Comparison of ENCODE assay signal across 1 cellular context in genomic region chr17:72575542-72576233, GRCh38.
TF ChIP-seq lines count a peak whose summit lies in the region.

No MANE protein-coding gene starts in this region.

TF ChIP-seq in HepG2, 621 proteins besides CTCF, POLR2A, EP300 and RAD21 (continued from another document):
- TF ChIP-seq, protein P1, sequence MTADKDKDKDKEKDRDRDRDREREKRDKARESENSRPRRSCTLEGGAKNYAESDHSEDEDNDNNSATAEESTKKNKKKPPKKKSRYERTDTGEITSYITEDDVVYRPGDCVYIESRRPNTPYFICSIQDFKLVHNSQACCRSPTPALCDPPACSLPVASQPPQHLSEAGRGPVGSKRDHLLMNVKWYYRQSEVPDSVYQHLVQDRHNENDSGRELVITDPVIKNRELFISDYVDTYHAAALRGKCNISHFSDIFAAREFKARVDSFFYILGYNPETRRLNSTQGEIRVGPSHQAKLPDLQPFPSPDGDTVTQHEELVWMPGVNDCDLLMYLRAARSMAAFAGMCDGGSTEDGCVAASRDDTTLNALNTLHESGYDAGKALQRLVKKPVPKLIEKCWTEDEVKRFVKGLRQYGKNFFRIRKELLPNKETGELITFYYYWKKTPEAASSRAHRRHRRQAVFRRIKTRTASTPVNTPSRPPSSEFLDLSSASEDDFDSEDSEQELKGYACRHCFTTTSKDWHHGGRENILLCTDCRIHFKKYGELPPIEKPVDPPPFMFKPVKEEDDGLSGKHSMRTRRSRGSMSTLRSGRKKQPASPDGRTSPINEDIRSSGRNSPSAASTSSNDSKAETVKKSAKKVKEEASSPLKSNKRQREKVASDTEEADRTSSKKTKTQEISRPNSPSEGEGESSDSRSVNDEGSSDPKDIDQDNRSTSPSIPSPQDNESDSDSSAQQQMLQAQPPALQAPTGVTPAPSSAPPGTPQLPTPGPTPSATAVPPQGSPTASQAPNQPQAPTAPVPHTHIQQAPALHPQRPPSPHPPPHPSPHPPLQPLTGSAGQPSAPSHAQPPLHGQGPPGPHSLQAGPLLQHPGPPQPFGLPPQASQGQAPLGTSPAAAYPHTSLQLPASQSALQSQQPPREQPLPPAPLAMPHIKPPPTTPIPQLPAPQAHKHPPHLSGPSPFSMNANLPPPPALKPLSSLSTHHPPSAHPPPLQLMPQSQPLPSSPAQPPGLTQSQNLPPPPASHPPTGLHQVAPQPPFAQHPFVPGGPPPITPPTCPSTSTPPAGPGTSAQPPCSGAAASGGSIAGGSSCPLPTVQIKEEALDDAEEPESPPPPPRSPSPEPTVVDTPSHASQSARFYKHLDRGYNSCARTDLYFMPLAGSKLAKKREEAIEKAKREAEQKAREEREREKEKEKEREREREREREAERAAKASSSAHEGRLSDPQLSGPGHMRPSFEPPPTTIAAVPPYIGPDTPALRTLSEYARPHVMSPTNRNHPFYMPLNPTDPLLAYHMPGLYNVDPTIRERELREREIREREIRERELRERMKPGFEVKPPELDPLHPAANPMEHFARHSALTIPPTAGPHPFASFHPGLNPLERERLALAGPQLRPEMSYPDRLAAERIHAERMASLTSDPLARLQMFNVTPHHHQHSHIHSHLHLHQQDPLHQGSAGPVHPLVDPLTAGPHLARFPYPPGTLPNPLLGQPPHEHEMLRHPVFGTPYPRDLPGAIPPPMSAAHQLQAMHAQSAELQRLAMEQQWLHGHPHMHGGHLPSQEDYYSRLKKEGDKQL (CRISPR knock-in tag; IDR thresholded peaks at IDR 0.05; ENCODE audit: low read depth): no peak
- TF ChIP-seq ZNF740 (CRISPR knock-in tag; IDR thresholded peaks at IDR 0.05) (no peak), ZNF768 (CRISPR knock-in tag; IDR thresholded peaks at IDR 0.05) (peak; percentile 72; the same call in 1 of the 2 replicates), AGO1 (IDR thresholded peaks at IDR 0.05; ENCODE audit: low read depth, low read length, poor library complexity, severe bottlenecking) (peak; percentile 9), PITX1 (CRISPR knock-in tag; IDR thresholded peaks at IDR 0.05) (peak; percentile 47; the same call in 1 of the 2 replicates), ZNF609 (CRISPR knock-in tag; IDR thresholded peaks at IDR 0.05; ENCODE audit: borderline replicate concordance) (peak; percentile 17; the same call in 1 of the 2 replicates), ZNF567 (CRISPR knock-in tag; IDR thresholded peaks at IDR 0.05; ENCODE audit: borderline replicate concordance) (no peak), AGO2 (optimal IDR thresholded peaks at IDR 0.05; ENCODE audit: low read depth, low read length) (no peak), DMTF1 (CRISPR knock-in tag; IDR thresholded peaks at IDR 0.05) (no peak), ZNF143 (CRISPR knock-in tag; IDR thresholded peaks at IDR 0.05) (0 out of 2 replicates have a peak, but pooled peaks have one; percentile 7), GFI1 (CRISPR knock-in tag; IDR thresholded peaks at IDR 0.05; ENCODE audit: borderline replicate concordance) (0 out of 2 replicates have a peak, but pooled peaks have one; percentile 28), LCORL (IDR thresholded peaks at IDR 0.05) (no peak), LCORL (CRISPR knock-in tag; IDR thresholded peaks at IDR 0.05) (0 out of 2 replicates have a peak, but pooled peaks have one; percentile 17), KAT2B (IDR thresholded peaks at IDR 0.05; ENCODE audit: borderline replicate concordance, low read depth, low read length) (no peak), TGIF2 (CRISPR knock-in tag; IDR thresholded peaks at IDR 0.05) (0 out of 2 replicates have a peak, but pooled peaks have one; percentile 6), SP5 (CRISPR knock-in tag; IDR thresholded peaks at IDR 0.05; ENCODE audit: borderline replicate concordance, low read depth) (0 out of 2 replicates have a peak, but pooled peaks have one; percentile 12), FOXA1 (IDR thresholded peaks at IDR 0.05) (no peak), FOXA1 (CRISPR knock-in tag; IDR thresholded peaks at IDR 0.05) (peak; percentile 76), ZNF782 (CRISPR knock-in tag; IDR thresholded peaks at IDR 0.05; ENCODE audit: borderline replicate concordance) (no peak), TBX2 (CRISPR knock-in tag; IDR thresholded peaks at IDR 0.05; ENCODE audit: borderline replicate concordance) (peak; percentile 50), SATB2 (CRISPR knock-in tag; IDR thresholded peaks at IDR 0.05) (no peak)
- TF ChIP-seq, protein P2, sequence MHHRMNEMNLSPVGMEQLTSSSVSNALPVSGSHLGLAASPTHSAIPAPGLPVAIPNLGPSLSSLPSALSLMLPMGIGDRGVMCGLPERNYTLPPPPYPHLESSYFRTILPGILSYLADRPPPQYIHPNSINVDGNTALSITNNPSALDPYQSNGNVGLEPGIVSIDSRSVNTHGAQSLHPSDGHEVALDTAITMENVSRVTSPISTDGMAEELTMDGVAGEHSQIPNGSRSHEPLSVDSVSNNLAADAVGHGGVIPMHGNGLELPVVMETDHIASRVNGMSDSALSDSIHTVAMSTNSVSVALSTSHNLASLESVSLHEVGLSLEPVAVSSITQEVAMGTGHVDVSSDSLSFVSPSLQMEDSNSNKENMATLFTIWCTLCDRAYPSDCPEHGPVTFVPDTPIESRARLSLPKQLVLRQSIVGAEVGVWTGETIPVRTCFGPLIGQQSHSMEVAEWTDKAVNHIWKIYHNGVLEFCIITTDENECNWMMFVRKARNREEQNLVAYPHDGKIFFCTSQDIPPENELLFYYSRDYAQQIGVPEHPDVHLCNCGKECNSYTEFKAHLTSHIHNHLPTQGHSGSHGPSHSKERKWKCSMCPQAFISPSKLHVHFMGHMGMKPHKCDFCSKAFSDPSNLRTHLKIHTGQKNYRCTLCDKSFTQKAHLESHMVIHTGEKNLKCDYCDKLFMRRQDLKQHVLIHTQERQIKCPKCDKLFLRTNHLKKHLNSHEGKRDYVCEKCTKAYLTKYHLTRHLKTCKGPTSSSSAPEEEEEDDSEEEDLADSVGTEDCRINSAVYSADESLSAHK (CRISPR knock-in tag; IDR thresholded peaks at IDR 0.05; ENCODE audit: borderline replicate concordance): no peak
- TF ChIP-seq, protein P3, sequence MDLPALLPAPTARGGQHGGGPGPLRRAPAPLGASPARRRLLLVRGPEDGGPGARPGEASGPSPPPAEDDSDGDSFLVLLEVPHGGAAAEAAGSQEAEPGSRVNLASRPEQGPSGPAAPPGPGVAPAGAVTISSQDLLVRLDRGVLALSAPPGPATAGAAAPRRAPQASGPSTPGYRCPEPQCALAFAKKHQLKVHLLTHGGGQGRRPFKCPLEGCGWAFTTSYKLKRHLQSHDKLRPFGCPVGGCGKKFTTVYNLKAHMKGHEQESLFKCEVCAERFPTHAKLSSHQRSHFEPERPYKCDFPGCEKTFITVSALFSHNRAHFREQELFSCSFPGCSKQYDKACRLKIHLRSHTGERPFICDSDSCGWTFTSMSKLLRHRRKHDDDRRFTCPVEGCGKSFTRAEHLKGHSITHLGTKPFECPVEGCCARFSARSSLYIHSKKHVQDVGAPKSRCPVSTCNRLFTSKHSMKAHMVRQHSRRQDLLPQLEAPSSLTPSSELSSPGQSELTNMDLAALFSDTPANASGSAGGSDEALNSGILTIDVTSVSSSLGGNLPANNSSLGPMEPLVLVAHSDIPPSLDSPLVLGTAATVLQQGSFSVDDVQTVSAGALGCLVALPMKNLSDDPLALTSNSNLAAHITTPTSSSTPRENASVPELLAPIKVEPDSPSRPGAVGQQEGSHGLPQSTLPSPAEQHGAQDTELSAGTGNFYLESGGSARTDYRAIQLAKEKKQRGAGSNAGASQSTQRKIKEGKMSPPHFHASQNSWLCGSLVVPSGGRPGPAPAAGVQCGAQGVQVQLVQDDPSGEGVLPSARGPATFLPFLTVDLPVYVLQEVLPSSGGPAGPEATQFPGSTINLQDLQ (CRISPR knock-in tag; IDR thresholded peaks at IDR 0.05): no peak
